In the genomic region with DNA sequence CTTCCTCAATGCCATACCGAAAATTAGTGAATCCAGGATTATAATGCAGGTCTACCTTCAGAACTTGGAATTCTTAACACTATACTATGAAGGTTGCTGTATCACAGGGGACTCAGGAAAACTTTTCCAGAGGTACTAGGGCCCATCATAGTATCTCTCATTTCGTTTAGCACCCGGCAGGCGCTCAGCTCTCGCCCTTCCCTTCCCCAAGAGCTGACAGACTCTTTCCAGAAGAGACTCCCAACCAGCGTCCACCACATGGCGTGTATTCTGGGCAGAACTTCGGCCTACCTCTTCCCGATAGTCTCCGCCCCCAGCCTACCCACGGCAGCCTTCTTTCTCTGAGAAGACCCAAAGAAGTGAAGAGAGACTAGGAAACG, we compare ENCODE assay signal across 8 cellular contexts. TPM values are rescaled to one million over a fixed set of nuclear protein-coding genes. Genes with fewer than 3 reads are reported as not detected.
DNase-seq lines count a peak whose midpoint lies in the region; ATAC-seq and TF ChIP-seq lines count a peak whose summit lies in the region.

No MANE protein-coding gene starts in this region.

- peak overlapping the region; percentile 89 for H2AFZ ChIP-seq in ACC112 (ENCODE audit: low read length, unreplicated experiment)

- peak overlapping the region; percentile 91 for H3K27ac ChIP-seq in ACC112 (ENCODE audit: low read depth, low read length)
- H3K27ac ChIP-seq in SJCRH30: peak overlapping the region; percentile 99
- H3K27ac ChIP-seq in ovary: peak overlapping the region; percentile 88 to 93

- no peak for DNase-seq in SJCRH30
- no peak for DNase-seq in fibroblast of pulmonary artery (ENCODE audit: low read depth)
- DNase-seq in ovary: peak in 2 of 5 donors; percentile 70 to 73
- DNase-seq in G401 (ENCODE audit: low spot score): no peak
- DNase-seq in NCI-H524 treated with DMSO at 0.1 percent for 48 hours (lab: John Stamatoyannopoulos, UW): no peak

- H3K4me1 ChIP-seq in ACC112 (ENCODE audit: control insufficient read depth, insufficient read depth, low read length, unreplicated experiment): peaks cover 11% of the 10 kb centered on the region
- H3K4me1 ChIP-seq in SJCRH30: peaks cover 3% of the 10 kb centered on the region; the same call in 1 of the 2 replicates
- H3K4me1 ChIP-seq in ovary (ENCODE audit: insufficient read depth): peaks cover 3% of the 10 kb centered on the region

- H3K9me3 ChIP-seq in SJCRH30 (replicated peaks): no peaks in the 10 kb centered on the region
- no peaks in the 10 kb centered on the region for H3K9me3 ChIP-seq in ovary

- H3K27me3 ChIP-seq in ACC112 (ENCODE audit: insufficient read depth, low read length): no peaks in the 10 kb centered on the region
- H3K27me3 ChIP-seq in SJCRH30: no peaks in the 10 kb centered on the region
- H3K27me3 ChIP-seq in ovary: no peaks in the 10 kb centered on the region

- H3K36me3 ChIP-seq in ACC112 (ENCODE audit: insufficient read depth, low read length) (peaks cover 18% of the 10 kb centered on the region), SJCRH30 (peaks cover 29% of the 10 kb centered on the region), ovary (no peaks in the 10 kb centered on the region)

- intact Hi-C loops in ovary (cut with DNase I): loop anchor here in 1 of 4 donors (2.0 kb wide), 1 partner anchor 32 kb away; the partner anchor contains the start of gene IARS1

- peaks cover 29% of the 10 kb centered on the region for H3K79me2 ChIP-seq in ACC112 (ENCODE audit: control insufficient read depth, insufficient read depth, low read length, unreplicated experiment)

- no peak for TF ChIP-seq EP300 in ovary (IDR thresholded peaks at IDR 0.05)

- in situ Hi-C loops in G401 (cut with HindIII; ENCODE audit: low sequenced_read_pairs): no loop called here

- WGBS in ovary, 3 donors: 0 to 1% (median 0%) methylated on average over 12 of the region's 12 CpGs

- no peak for TF ChIP-seq POLR2A in ovary (IDR thresholded peaks at IDR 0.05)

- no peak for TF ChIP-seq CTCF in fibroblast of pulmonary artery (IDR thresholded peaks at IDR 0.05; ENCODE audit: low read length, missing control alignments)
- no peak for TF ChIP-seq CTCF in ovary (IDR thresholded peaks at IDR 0.05)

- ATAC-seq in GM21423 (IDR thresholded peaks at IDR 0.05; ENCODE audit: unreplicated experiment) (peak; percentile 1), GM21717 (IDR thresholded peaks at IDR 0.05; ENCODE audit: unreplicated experiment) (no peak)

- H3K4me3 ChIP-seq in ACC112 (ENCODE audit: low read depth, low read length) (peak overlapping the region; percentile 89), SJCRH30 (peak overlapping the region; percentile 86), fibroblast of pulmonary artery (replicated peaks; ENCODE audit: low read depth, low read length) (peak overlapping the region; percentile 90), ovary (peak overlapping the region; percentile 55)

RNA-seq across cellular contexts. Expression of gene NOL8, which starts 0.3 kb away (rescaled TPM):
- total RNA-seq in SJCRH30 (2014; rRNA removed; shearing (Covaris generic)): 47.9 and 60.6 TPM in 2 replicates
- 10 to 100 TPM; 19.2 to 35.4 (median 28.8) TPM for total RNA-seq in ovary
- 10 to 100 TPM; 17.1 to 29.4 TPM for polyA plus RNA-seq in ovary
- 11.4 and 30.3 TPM in 2 replicates for total RNA-seq in G401 (2014; rRNA removed; shearing (Covaris generic))

RNA-seq across cellular contexts. Expression of gene CENPP, which starts 0.9 kb away (rescaled TPM):
- total RNA-seq in SJCRH30 (2014; rRNA removed; shearing (Covaris generic)): 22.6 and 24.2 TPM in 2 replicates
- 1 to 10 TPM; 3.9 to 9.5 (median 5.8) TPM for total RNA-seq in ovary
- polyA plus RNA-seq in ovary: 1 to 10 TPM; 1.4 to 5.9 TPM
- 2.2 and 19.6 TPM in 2 replicates for total RNA-seq in G401 (2014; rRNA removed; shearing (Covaris generic))

RNA-seq across cellular contexts. Expression of gene IARS1, which starts 31.4 kb away (rescaled TPM):
- 248 and 274 TPM in 2 replicates for total RNA-seq in SJCRH30 (2014; rRNA removed; shearing (Covaris generic))
- total RNA-seq in ovary: 100 to 1,000 TPM in 1 of 7 donors, 10 to 100 TPM in 6; 44.4 to 281 (median 64.8) TPM
- polyA plus RNA-seq in ovary: 10 to 100 TPM; 16.0 to 55.8 TPM
- 188 and 246 TPM in 2 replicates for total RNA-seq in G401 (2014; rRNA removed; shearing (Covaris generic))
